ENCODE assay signal across 8 cellular contexts in genomic region chr3:13634151-13634550, GRCh38.
"Had no signal": no experiment of that assay in that cellular context is flagged by ENCODE, and none has a peak within 500 bp of the region (broad histone marks: within the 10 kb centered on the region; RNA-seq: fewer than 3 reads in every experiment).

No MANE protein-coding gene starts in this region.

- H2AFZ ChIP-seq: GM23248 had no signal

- H3K9ac ChIP-seq: GM23248 had no signal

- DNase-seq: GM23248, GOT3, HFFc6, IMR-90, KG1 had no signal

- H3K27ac ChIP-seq: GM23248 had no signal

- ATAC-seq: HCT116, K562 had no signal

- H3K4me1 ChIP-seq: HAP-1 had no signal

- H3K9me3 ChIP-seq: HAP-1 had no signal

- H3K4me3 ChIP-seq: GM23248, HAP-1, K562 had no signal

- H3K36me3 ChIP-seq: HAP-1 had no signal
